1 cellular context compared by ENCODE assay signal in genomic region chr14:86065407-86065806, GRCh38.
A peak's percentile ranks its signal among the peaks of the same experiment; 100 is the strongest.
TF ChIP-seq lines count a peak whose summit lies in the region.

No MANE protein-coding gene starts in this region.

TF ChIP-seq in HepG2, 621 proteins besides CTCF, POLR2A, EP300 and RAD21:
- TF ChIP-seq, protein P1, sequence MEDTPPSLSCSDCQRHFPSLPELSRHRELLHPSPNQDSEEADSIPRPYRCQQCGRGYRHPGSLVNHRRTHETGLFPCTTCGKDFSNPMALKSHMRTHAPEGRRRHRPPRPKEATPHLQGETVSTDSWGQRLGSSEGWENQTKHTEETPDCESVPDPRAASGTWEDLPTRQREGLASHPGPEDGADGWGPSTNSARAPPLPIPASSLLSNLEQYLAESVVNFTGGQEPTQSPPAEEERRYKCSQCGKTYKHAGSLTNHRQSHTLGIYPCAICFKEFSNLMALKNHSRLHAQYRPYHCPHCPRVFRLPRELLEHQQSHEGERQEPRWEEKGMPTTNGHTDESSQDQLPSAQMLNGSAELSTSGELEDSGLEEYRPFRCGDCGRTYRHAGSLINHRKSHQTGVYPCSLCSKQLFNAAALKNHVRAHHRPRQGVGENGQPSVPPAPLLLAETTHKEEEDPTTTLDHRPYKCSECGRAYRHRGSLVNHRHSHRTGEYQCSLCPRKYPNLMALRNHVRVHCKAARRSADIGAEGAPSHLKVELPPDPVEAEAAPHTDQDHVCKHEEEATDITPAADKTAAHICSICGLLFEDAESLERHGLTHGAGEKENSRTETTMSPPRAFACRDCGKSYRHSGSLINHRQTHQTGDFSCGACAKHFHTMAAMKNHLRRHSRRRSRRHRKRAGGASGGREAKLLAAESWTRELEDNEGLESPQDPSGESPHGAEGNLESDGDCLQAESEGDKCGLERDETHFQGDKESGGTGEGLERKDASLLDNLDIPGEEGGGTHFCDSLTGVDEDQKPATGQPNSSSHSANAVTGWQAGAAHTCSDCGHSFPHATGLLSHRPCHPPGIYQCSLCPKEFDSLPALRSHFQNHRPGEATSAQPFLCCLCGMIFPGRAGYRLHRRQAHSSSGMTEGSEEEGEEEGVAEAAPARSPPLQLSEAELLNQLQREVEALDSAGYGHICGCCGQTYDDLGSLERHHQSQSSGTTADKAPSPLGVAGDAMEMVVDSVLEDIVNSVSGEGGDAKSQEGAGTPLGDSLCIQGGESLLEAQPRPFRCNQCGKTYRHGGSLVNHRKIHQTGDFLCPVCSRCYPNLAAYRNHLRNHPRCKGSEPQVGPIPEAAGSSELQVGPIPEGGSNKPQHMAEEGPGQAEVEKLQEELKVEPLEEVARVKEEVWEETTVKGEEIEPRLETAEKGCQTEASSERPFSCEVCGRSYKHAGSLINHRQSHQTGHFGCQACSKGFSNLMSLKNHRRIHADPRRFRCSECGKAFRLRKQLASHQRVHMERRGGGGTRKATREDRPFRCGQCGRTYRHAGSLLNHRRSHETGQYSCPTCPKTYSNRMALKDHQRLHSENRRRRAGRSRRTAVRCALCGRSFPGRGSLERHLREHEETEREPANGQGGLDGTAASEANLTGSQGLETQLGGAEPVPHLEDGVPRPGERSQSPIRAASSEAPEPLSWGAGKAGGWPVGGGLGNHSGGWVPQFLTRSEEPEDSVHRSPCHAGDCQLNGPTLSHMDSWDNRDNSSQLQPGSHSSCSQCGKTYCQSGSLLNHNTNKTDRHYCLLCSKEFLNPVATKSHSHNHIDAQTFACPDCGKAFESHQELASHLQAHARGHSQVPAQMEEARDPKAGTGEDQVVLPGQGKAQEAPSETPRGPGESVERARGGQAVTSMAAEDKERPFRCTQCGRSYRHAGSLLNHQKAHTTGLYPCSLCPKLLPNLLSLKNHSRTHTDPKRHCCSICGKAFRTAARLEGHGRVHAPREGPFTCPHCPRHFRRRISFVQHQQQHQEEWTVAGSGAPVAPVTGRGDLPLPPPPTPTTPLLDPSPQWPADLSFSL (CRISPR knock-in tag; IDR thresholded peaks at IDR 0.05), result no peak
- TF ChIP-seq HNRNPL (IDR thresholded peaks at IDR 0.05; ENCODE audit: low read depth, low read length) (no peak), MNT (IDR thresholded peaks at IDR 0.05) (peak; percentile 62)
- TF ChIP-seq, protein P2, sequence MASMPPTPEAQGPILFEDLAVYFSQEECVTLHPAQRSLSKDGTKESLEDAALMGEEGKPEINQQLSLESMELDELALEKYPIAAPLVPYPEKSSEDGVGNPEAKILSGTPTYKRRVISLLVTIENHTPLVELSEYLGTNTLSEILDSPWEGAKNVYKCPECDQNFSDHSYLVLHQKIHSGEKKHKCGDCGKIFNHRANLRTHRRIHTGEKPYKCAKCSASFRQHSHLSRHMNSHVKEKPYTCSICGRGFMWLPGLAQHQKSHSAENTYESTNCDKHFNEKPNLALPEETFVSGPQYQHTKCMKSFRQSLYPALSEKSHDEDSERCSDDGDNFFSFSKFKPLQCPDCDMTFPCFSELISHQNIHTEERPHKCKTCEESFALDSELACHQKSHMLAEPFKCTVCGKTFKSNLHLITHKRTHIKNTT (CRISPR knock-in tag; IDR thresholded peaks at IDR 0.05), result no peak
TF ChIP-seq in HepG2: peak in this region for 1.
